ENCODE assay signal across 8 cellular contexts in the genomic region with DNA sequence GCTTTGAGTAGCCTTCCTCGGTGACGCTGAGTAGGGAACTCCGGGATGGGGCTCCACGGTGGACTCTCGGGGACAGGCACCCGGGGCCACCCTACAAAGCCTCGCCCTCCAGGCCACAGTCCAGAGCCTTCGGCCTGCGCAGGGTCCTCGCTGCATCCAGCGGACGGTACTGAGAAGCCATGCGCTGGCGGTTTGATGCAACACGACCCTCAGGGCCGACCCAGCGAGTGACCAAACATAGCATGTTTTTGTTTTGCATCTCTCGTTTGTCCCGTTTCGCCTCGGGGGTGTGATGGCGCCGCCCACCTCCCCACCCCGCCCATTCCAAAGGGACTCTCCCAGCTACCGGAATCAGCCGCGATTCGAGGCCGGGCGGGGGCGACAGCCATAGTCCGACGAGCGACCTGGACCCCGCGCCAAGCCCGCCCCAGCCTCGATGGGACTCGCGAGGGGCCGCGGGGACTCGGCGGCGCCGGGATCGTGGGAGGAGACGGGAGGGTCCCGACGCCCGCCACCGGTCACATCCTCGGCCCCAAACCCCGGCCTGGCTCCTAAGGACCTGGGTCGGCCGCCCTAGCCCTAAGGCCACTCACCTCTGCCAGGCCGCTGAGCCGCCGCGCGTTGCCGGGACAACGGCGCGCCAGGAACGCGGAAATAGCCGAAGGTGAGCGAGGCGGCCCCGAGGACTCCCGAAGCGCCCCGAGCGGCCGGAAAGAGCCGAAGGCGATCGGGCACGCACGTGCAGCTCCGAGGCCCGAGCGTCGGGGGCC. TPM values are rescaled to one million over a fixed set of nuclear protein-coding genes. Genes with fewer than 3 reads are reported as not detected.
A peak's percentile ranks its signal among the peaks of the same experiment; 100 is the strongest.
DNase-seq lines count a peak whose midpoint lies in the region; ATAC-seq and TF ChIP-seq lines count a peak whose summit lies in the region.

No MANE protein-coding gene starts in this region.

- dilution Hi-C loops in mammary epithelial cell (cut with HindIII; ENCODE audit: low sequenced_read_pairs), result no loop called here

- H3K9ac ChIP-seq in mammary epithelial cell (ENCODE audit: insufficient read depth, low read length) (peak overlapping the region; percentile 88), skeletal muscle tissue (ENCODE audit: low read depth in 1 of 3, low read length in 3 of 3) (peak overlapping the region; percentile 68 to 80 (median 78))

- H3K27ac Mint-ChIP-seq in WTC11, result peak overlapping the region; percentile 22; the same call in 1 of the 2 replicates

- H3K4me3 ChIP-seq in GM08714 (ENCODE audit: low read length) (peak overlapping the region; percentile 78), mammary epithelial cell (replicated peaks in 1 of 3; ENCODE audit: insufficient read depth in 1 of 3, low read depth in 2 of 3, low read length in 3 of 3) (peak overlapping the region; percentile 78 to 85 (median 83)), skeletal muscle tissue (ENCODE audit: low read length in 3 of 3) (peak overlapping the region; percentile 64 to 82 (median 75))

- peaks cover 15% of the 10 kb centered on the region for H3K36me3 Mint-ChIP-seq in WTC11

- 2% methylated on average over 40 of the region's 85 CpGs for WGBS in mammary epithelial cell (ENCODE audit: low coverage, missing lambda C conversion rate)

- H3K9me3 Mint-ChIP-seq in WTC11, result peaks cover 3% of the 10 kb centered on the region; the same call in 1 of the 2 replicates

- H3K27ac ChIP-seq in mammary epithelial cell (ENCODE audit: insufficient read depth, low read depth, low read length) (peak overlapping the region; percentile 74), skeletal muscle tissue (ENCODE audit: low read depth, low read length) (peak overlapping the region; percentile 60)

- intact Hi-C loops in mammary epithelial cell (cut with micrococcal nuclease), result loop anchor here (5.0 to 10.0 kb wide), 6 partner anchors 37 to 235 kb away; a partner anchor contains a TSS

- no peaks in the 10 kb centered on the region for H4K20me1 ChIP-seq in mammary epithelial cell (ENCODE audit: insufficient read depth, low read length)

- peak; percentile 41 for ATAC-seq in HG02973 (IDR thresholded peaks at IDR 0.05; ENCODE audit: unreplicated experiment)
- peak; percentile 74 for ATAC-seq in WTC11
- no peak for ATAC-seq in HG03095 (IDR thresholded peaks at IDR 0.05; ENCODE audit: unreplicated experiment)

- no peaks in the 10 kb centered on the region for H3K9me3 ChIP-seq in mammary epithelial cell (replicated peaks; ENCODE audit: insufficient read depth, low read length)
- H3K9me3 ChIP-seq in skeletal muscle tissue (ENCODE audit: control insufficient read depth in 3 of 3, low read length in 3 of 3), result no peaks in the 10 kb centered on the region

- H3K27me3 ChIP-seq in mammary epithelial cell (ENCODE audit: insufficient read depth, low read length) (no peaks in the 10 kb centered on the region), skeletal muscle tissue (ENCODE audit: control insufficient read depth in 3 of 3, insufficient read depth in 3 of 3, low read length in 3 of 3) (no peaks in the 10 kb centered on the region)

- CTCF ChIA-PET in WTC11 (lab: Charles Lee) (interaction anchor here (0.6 to 3.7 kb wide), 4 partner anchors 96 to 507 kb away, joined by 3 to 24 read pairs (median 3); a partner anchor contains a TSS), mammary epithelial cell (lab: Charles Lee; ENCODE audit: low non-redundant PET) (no interaction called here)

- H3K27me3 Mint-ChIP-seq in WTC11 (ENCODE audit: low read depth), result peaks cover 23% of the 10 kb centered on the region

- peak overlapping the region; percentile 100 for H3K4me2 ChIP-seq in mammary epithelial cell (ENCODE audit: insufficient read depth, low read depth, low read length)

- POLR2A ChIA-PET in WTC11 (lab: Charles Lee), result interaction anchor here (0.5 to 1.4 kb wide), 4 partner anchors 49 to 173 kb away, joined by 3 to 6 read pairs (median 4); a partner anchor contains a TSS

- H2AFZ ChIP-seq in mammary epithelial cell (ENCODE audit: low read depth, low read length), result peak overlapping the region; percentile 90

- peak overlapping the region; percentile 91 for H3K4me3 Mint-ChIP-seq in WTC11

- TF ChIP-seq CTCF in WTC11 (IDR thresholded peaks at IDR 0.05) (no peak), mammary epithelial cell (conservative IDR thresholded peaks at IDR 0.05 in 1 of 2, IDR thresholded peaks at IDR 0.05 in 1 of 2; ENCODE audit: extremely low read depth in 1 of 2, insufficient read depth in 1 of 2, low read depth in 1 of 2, low read length in 2 of 2) (no peak)

- peaks cover 4% of the 10 kb centered on the region for H3K36me3 ChIP-seq in mammary epithelial cell (ENCODE audit: insufficient read depth, low read length)
- peaks cover 10 to 13% (median 11%) of the 10 kb centered on the region in 3 donors for H3K36me3 ChIP-seq in skeletal muscle tissue (ENCODE audit: control insufficient read depth in 3 of 3, insufficient read depth in 3 of 3, low read length in 3 of 3)

- H3K4me1 ChIP-seq in mammary epithelial cell (ENCODE audit: insufficient read depth, low read length) (peaks cover 21% of the 10 kb centered on the region), skeletal muscle tissue (ENCODE audit: control insufficient read depth in 3 of 3, insufficient read depth in 3 of 3, low read length in 3 of 3) (peaks cover 37 to 43% (median 37%) of the 10 kb centered on the region in 3 donors)

- peaks cover 35% of the 10 kb centered on the region for H3K79me2 ChIP-seq in mammary epithelial cell (ENCODE audit: insufficient read depth, low read length)

- peak; percentile 87 for DNase-seq in NCI-H2196 treated with DMSO at 0.1 percent for 48 hours (lab: John Stamatoyannopoulos, UW; ENCODE audit: unreplicated experiment)
- DNase-seq in WTC11 (ENCODE audit: low spot score), result peak; percentile 95
- peak; percentile 84 for DNase-seq in mammary epithelial cell
- peak; percentile 94 for DNase-seq in iPS-NIHi11 (ENCODE audit: low spot score)

- in situ Hi-C loops in mammary epithelial cell (cut with MboI; ENCODE audit: low sequenced_read_pairs in 2 of 2), result loop anchor here in 1 of 2 donors (10.0 kb wide), 1 partner anchor 95 kb away; a partner anchor contains a TSS

- peaks cover 21% of the 10 kb centered on the region for H3K4me1 Mint-ChIP-seq in WTC11

- no TSS peak for BruUV-seq in mammary epithelial cell (replicated peaks; lab: Mats Ljungman, UMichigan)

TF ChIP-seq in WTC11, 78 proteins besides CTCF, POLR2A, EP300 and RAD21 (continues in another document):
- 0 out of 2 replicates have a peak, but pooled peaks have one; percentile 29 for TF ChIP-seq RORB (CRISPR knock-in tag; IDR thresholded peaks at IDR 0.05)
- TF ChIP-seq, protein P1, sequence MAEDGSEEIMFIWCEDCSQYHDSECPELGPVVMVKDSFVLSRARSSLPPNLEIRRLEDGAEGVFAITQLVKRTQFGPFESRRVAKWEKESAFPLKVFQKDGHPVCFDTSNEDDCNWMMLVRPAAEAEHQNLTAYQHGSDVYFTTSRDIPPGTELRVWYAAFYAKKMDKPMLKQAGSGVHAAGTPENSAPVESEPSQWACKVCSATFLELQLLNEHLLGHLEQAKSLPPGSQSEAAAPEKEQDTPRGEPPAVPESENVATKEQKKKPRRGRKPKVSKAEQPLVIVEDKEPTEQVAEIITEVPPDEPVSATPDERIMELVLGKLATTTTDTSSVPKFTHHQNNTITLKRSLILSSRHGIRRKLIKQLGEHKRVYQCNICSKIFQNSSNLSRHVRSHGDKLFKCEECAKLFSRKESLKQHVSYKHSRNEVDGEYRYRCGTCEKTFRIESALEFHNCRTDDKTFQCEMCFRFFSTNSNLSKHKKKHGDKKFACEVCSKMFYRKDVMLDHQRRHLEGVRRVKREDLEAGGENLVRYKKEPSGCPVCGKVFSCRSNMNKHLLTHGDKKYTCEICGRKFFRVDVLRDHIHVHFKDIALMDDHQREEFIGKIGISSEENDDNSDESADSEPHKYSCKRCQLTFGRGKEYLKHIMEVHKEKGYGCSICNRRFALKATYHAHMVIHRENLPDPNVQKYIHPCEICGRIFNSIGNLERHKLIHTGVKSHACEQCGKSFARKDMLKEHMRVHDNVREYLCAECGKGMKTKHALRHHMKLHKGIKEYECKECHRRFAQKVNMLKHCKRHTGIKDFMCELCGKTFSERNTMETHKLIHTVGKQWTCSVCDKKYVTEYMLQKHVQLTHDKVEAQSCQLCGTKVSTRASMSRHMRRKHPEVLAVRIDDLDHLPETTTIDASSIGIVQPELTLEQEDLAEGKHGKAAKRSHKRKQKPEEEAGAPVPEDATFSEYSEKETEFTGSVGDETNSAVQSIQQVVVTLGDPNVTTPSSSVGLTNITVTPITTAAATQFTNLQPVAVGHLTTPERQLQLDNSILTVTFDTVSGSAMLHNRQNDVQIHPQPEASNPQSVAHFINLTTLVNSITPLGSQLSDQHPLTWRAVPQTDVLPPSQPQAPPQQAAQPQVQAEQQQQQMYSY (CRISPR knock-in tag; IDR thresholded peaks at IDR 0.05), result peak; percentile 85
- TF ChIP-seq, protein P2, sequence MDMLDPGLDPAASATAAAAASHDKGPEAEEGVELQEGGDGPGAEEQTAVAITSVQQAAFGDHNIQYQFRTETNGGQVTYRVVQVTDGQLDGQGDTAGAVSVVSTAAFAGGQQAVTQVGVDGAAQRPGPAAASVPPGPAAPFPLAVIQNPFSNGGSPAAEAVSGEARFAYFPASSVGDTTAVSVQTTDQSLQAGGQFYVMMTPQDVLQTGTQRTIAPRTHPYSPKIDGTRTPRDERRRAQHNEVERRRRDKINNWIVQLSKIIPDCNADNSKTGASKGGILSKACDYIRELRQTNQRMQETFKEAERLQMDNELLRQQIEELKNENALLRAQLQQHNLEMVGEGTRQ (CRISPR knock-in tag; IDR thresholded peaks at IDR 0.05), result peak; percentile 58
- TF ChIP-seq, protein P3, sequence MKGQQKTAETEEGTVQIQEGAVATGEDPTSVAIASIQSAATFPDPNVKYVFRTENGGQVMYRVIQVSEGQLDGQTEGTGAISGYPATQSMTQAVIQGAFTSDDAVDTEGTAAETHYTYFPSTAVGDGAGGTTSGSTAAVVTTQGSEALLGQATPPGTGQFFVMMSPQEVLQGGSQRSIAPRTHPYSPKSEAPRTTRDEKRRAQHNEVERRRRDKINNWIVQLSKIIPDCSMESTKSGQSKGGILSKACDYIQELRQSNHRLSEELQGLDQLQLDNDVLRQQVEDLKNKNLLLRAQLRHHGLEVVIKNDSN (CRISPR knock-in tag; IDR thresholded peaks at IDR 0.05), result peak; percentile 70; the same call in 1 of the 2 replicates
- TF ChIP-seq EMX1 (CRISPR knock-in tag; IDR thresholded peaks at IDR 0.05), result no peak
- TF ChIP-seq GABPB1 (CRISPR knock-in tag; IDR thresholded peaks at IDR 0.05), result 0 out of 2 replicates have a peak, but pooled peaks have one; percentile 27
- TF ChIP-seq ZNF317 (CRISPR knock-in tag; IDR thresholded peaks at IDR 0.05; ENCODE audit: borderline replicate concordance, low read depth), result no peak
- 0 out of 2 replicates have a peak, but pooled peaks have one; percentile 5 for TF ChIP-seq ZNF232 (CRISPR knock-in tag; IDR thresholded peaks at IDR 0.05)

RNA-seq across cellular contexts. Expression of a gene that starts 1.6 kb away (rescaled TPM):
- 27.0 to 31.0 TPM (median 28.9 TPM) in 3 replicates for total RNA-seq in WTC11 (2021)
- 10 to 100 TPM; 16.6 to 22.0 TPM for total RNA-seq in mammary epithelial cell
- 4.7 TPM for polyA plus RNA-seq in mammary epithelial cell
- polyA minus RNA-seq in mammary epithelial cell, result 7.3 TPM
- 17.2 TPM for total RNA-seq in skeletal muscle tissue

RNA-seq across cellular contexts. Expression of a gene that starts 1.9 kb away (rescaled TPM):
- 24.0 to 27.4 TPM (median 25.9 TPM) in 3 replicates for total RNA-seq in WTC11 (2021)
- total RNA-seq in mammary epithelial cell, result 10 to 100 TPM in 1 of 2 donors, 1 to 10 TPM in 1; 8.7 to 16.7 TPM
- polyA plus RNA-seq in mammary epithelial cell, result 7.2 TPM
- 16.3 TPM for polyA minus RNA-seq in mammary epithelial cell
- total RNA-seq in skeletal muscle tissue, result 5.2 TPM
